Comparison of ENCODE assay signal across 2 cellular contexts in the genomic region with DNA sequence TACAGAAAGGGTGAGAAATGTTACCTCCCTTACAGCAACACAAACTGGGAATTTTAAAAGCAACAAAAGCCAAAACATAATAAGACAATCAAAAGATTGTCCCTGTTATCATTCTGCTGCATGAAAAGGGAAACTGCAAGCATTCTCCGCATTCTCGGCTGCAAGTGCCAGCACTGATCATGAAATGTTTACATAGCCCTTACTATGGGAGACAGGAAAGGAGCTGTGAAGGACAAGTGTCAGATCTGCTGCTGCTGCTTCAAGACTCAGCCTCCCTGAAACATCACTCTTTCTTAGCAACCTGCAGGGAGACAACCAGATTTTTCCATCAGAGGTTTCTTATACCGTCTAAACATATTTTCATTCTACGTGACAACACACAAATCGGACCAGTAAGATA.
TF ChIP-seq lines count a peak whose summit lies in the region.

No MANE protein-coding gene starts in this region.

TF ChIP-seq in SK-N-SH, 30 proteins besides CTCF, POLR2A, EP300 and RAD21:
- TF ChIP-seq, protein P1, sequence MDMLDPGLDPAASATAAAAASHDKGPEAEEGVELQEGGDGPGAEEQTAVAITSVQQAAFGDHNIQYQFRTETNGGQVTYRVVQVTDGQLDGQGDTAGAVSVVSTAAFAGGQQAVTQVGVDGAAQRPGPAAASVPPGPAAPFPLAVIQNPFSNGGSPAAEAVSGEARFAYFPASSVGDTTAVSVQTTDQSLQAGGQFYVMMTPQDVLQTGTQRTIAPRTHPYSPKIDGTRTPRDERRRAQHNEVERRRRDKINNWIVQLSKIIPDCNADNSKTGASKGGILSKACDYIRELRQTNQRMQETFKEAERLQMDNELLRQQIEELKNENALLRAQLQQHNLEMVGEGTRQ (IDR thresholded peaks at IDR 0.05; ENCODE audit: borderline replicate concordance, low read depth, low read length), result no peak
- TF ChIP-seq TEAD4 (IDR thresholded peaks at IDR 0.05; ENCODE audit: borderline replicate concordance, insufficient read depth) (no peak), FOSL2 (IDR thresholded peaks at IDR 0.05; ENCODE audit: borderline replicate concordance, low read depth) (no peak), RXRA (IDR thresholded peaks at IDR 0.05; ENCODE audit: borderline replicate concordance, low read depth) (no peak), MEF2A (IDR thresholded peaks at IDR 0.05; ENCODE audit: borderline replicate concordance, low read depth) (no peak), FOXM1 (IDR thresholded peaks at IDR 0.05; ENCODE audit: low read depth) (no peak), NRF1 (IDR thresholded peaks at IDR 0.05; ENCODE audit: low read depth, low read length) (no peak), NFIC (IDR thresholded peaks at IDR 0.05; ENCODE audit: borderline replicate concordance) (no peak), POLR2AphosphoS5 (IDR thresholded peaks at IDR 0.05; ENCODE audit: low read depth, low read length) (no peak), GABPA (IDR thresholded peaks at IDR 0.05; ENCODE audit: low read depth) (no peak), YY1 (IDR thresholded peaks at IDR 0.05; ENCODE audit: low read depth) (no peak), IRF3 (IDR thresholded peaks at IDR 0.05; ENCODE audit: low read depth, low read length) (no peak), SIN3A (IDR thresholded peaks at IDR 0.05; ENCODE audit: borderline replicate concordance, low read depth, low read length) (no peak), MXI1 (IDR thresholded peaks at IDR 0.05; ENCODE audit: low read depth, low read length) (no peak), FOXJ3 (CRISPR knock-in tag; IDR thresholded peaks at IDR 0.05) (no peak), USF1 (IDR thresholded peaks at IDR 0.05; ENCODE audit: borderline replicate concordance, low read depth) (no peak)
- TF ChIP-seq, protein P2, sequence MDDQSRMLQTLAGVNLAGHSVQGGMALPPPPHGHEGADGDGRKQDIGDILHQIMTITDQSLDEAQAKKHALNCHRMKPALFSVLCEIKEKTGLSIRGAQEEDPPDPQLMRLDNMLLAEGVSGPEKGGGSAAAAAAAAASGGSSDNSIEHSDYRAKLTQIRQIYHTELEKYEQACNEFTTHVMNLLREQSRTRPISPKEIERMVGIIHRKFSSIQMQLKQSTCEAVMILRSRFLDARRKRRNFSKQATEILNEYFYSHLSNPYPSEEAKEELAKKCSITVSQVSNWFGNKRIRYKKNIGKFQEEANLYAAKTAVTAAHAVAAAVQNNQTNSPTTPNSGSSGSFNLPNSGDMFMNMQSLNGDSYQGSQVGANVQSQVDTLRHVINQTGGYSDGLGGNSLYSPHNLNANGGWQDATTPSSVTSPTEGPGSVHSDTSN (IDR thresholded peaks at IDR 0.05), result no peak

TF ChIP-seq in endothelial cell of umbilical vein, 7 proteins besides CTCF, POLR2A, EP300 and RAD21:
- no peak for TF ChIP-seq GATA2 (IDR thresholded peaks at IDR 0.05; ENCODE audit: insufficient read depth, insufficient read length, low read depth, low read length)
- no peak for TF ChIP-seq MAX (IDR thresholded peaks at IDR 0.05; ENCODE audit: insufficient read depth, insufficient read length)
- TF ChIP-seq MYC (IDR thresholded peaks at IDR 0.05; ENCODE audit: low read depth, low read length), result no peak
- no peak for TF ChIP-seq POLR2AphosphoS5 (IDR thresholded peaks at IDR 0.05; ENCODE audit: insufficient read depth, low read depth, low read length)
- TF ChIP-seq EZH2 (IDR thresholded peaks at IDR 0.05; ENCODE audit: borderline replicate concordance, low read depth, low read length, severe bottlenecking), result no peak
- no peak for TF ChIP-seq FOS (IDR thresholded peaks at IDR 0.05; ENCODE audit: borderline replicate concordance, insufficient read depth, low read length)
- TF ChIP-seq JUN (IDR thresholded peaks at IDR 0.05; ENCODE audit: borderline replicate concordance, insufficient read depth, insufficient read length, low read depth), result no peak
